Comparison of ENCODE assay signal across 19 cellular contexts in the genomic region with DNA sequence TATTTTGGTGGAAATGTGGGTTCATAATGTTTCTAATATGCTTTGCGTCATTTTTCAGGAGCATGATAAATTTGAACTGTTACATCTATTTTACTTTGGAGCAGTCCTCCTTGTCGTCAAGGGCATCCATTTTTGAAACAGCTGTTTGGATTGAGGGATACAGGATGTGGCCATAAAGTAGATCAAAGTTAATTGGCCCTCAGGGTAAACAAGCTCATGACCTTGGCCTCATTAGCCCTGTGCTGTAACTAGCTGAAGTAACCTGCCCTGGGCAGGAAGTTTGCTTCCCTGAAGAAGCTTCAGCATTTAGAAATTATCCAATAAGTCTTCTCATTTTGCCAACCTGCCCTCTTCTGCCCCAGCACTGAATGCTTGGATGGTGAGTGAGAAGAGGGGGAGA. TPM values are rescaled to one million over a fixed set of nuclear protein-coding genes. Genes with fewer than 3 reads are reported as not detected.
DNase-seq lines count a peak whose midpoint lies in the region; ATAC-seq lines count a peak whose summit lies in the region.
"Had no signal": no experiment of that assay in that cellular context is flagged by ENCODE, and none has a peak within 500 bp of the region (broad histone marks: within the 10 kb centered on the region; RNA-seq: fewer than 3 reads in every experiment).

No MANE protein-coding gene starts in this region.

- DNase-seq in NCI-H82 (lab: John Stamatoyannopoulos, UW) (peak; percentile 26), NCI-H82 treated with DMSO at 0.1 percent for 48 hours (lab: John Stamatoyannopoulos, UW; ENCODE audit: unreplicated experiment) (no peak), LHCN-M2 (ENCODE audit: low read depth) (peak; percentile 32), SW480 (ENCODE audit: low spot score) (peak; percentile 22), DMS79 (lab: John Stamatoyannopoulos, UW) (no peak), NCI-H526 (lab: John Stamatoyannopoulos, UW) (no peak)
- DNase-seq: AML-193, EL, HCEC 1CT, KBM-7, NCI-H1694, NCI-H2081 treated with DMSO at 0.1 percent for 48 hours, NCI-H2227 treated with DMSO at 0.1 percent for 48 hours, NCI-H526 treated with DMSO at 0.1 percent for 48 hours, PC-3, SIG-M5, T1000 had no signal

- no peak for ATAC-seq in HG03521 (IDR thresholded peaks at IDR 0.05; ENCODE audit: unreplicated experiment)
- ATAC-seq: GM12878, PC-3 had no signal

RNA-seq across cellular contexts. Expression of gene RGL1, which starts 24.8 kb away (rescaled TPM):
- total RNA-seq in LHCN-M2 (2014; rRNA removed), result 15.7 and 17.0 TPM in 2 replicates
- polyA plus RNA-seq in LHCN-M2 (2012), result 5.5 TPM

Comparison
In these comparisons a context has a peak if more than half of its experiments do, and no peak if none do; other contexts are left out.
1. DNase-seq: peak in NCI-H82 (single experiment), LHCN-M2 (single experiment) and SW480 (single experiment); none in NCI-H82 treated with DMSO at 0.1 percent for 48 hours (single experiment), DMS79 (single experiment) and NCI-H526 (0 of 2).